Comparison of ENCODE assay signal across 7 cellular contexts in the genomic region with DNA sequence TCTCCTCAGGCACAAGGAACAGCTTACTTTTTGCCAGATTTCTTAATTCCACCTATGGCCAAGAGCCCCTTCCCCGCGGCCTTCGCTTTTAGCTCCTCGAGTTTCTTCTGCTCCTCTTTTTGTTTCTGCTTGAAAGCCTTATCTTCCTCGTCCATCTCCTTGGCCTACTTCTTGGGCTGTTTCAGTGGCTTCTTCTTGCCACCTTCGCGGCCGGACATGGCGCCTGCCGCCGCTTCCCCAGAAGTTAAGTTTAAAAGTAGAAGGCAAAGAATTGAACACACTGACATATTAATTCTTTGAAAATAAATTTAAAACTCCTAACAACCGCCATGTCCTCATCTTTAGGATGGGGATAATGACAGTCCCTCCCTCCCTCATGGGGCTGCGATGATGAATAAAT. TPM values are rescaled to one million over a fixed set of nuclear protein-coding genes. Genes with fewer than 3 reads are reported as not detected.
DNase-seq lines count a peak whose midpoint lies in the region; ATAC-seq and TF ChIP-seq lines count a peak whose summit lies in the region.
"Not testable (repeated sequence)": the region's sequence is repeated elsewhere in the genome, so short reads cannot be mapped to it uniquely, and the experiment has no call there.

No MANE protein-coding gene starts in this region.

- intact Hi-C loops in esophagus squamous epithelium (cut with DNase I); heart right ventricle (cut with DNase I); spleen (cut with DNase I; ENCODE audit: low total_unique reads); uterus (cut with DNase I; ENCODE audit: low total_unique reads): not testable (repeated sequence)

- H3K36me3 ChIP-seq in BLaER1 (peaks cover 63% of the 10 kb centered on the region), esophagus squamous epithelium (peaks cover 0 to 18% (median 0%) of the 10 kb centered on the region in 3 donors), heart right ventricle (peaks cover 0 to 47% (median 0%) of the 10 kb centered on the region in 9 donors)
- not testable (repeated sequence) for H3K36me3 ChIP-seq in muscle layer of colon (ENCODE audit: insufficient read depth, low read length); rectal smooth muscle tissue (ENCODE audit: control insufficient read depth, insufficient read depth, low read length); spleen; uterus

- H3K27ac ChIP-seq in BLaER1, spleen: not testable (repeated sequence)
- peak overlapping the region in 3 of 4 donors; percentile 56 to 90 (median 90) for H3K27ac ChIP-seq in esophagus squamous epithelium
- H3K27ac ChIP-seq in heart right ventricle: peak overlapping the region in 9 of 10 donors; percentile 4 to 99 (median 65)
- peak overlapping the region; percentile 48 for H3K27ac ChIP-seq in muscle layer of colon (ENCODE audit: low read depth, low read length)
- H3K27ac ChIP-seq in rectal smooth muscle tissue (ENCODE audit: low read depth, low read length): peak overlapping the region; percentile 38
- peak overlapping the region; percentile 42 to 96 for H3K27ac ChIP-seq in uterus

- WGBS in esophagus squamous epithelium, 2 donors: 82 to 93% methylated on average over 12 to 13 of the region's 13 CpGs
- 74 to 93% methylated on average over 13 of the region's 13 CpGs for WGBS in heart right ventricle, 2 donors
- 95 to 98% (median 96%) methylated on average over 13 of the region's 13 CpGs for WGBS in spleen, 5 donors

- peaks cover 70% of the 10 kb centered on the region for H3K4me1 ChIP-seq in BLaER1
- H3K4me1 ChIP-seq in esophagus squamous epithelium: peaks cover 18 to 71% (median 37%) of the 10 kb centered on the region in 3 donors
- peaks cover 28 to 97% (median 65%) of the 10 kb centered on the region in 9 donors for H3K4me1 ChIP-seq in heart right ventricle
- peaks cover 41% of the 10 kb centered on the region for H3K4me1 ChIP-seq in muscle layer of colon (ENCODE audit: insufficient read depth, low read length)
- peaks cover 35% of the 10 kb centered on the region for H3K4me1 ChIP-seq in rectal smooth muscle tissue (ENCODE audit: control insufficient read depth, insufficient read depth, low read length)
- H3K4me1 ChIP-seq in spleen: peaks cover 0 to 28% (median 12%) of the 10 kb centered on the region in 6 donors
- H3K4me1 ChIP-seq in uterus: peaks cover 7 to 31% of the 10 kb centered on the region in 2 donors

- H4K20me1 ChIP-seq in BLaER1: peaks cover 73% of the 10 kb centered on the region

- ATAC-seq in heart right ventricle: not testable (repeated sequence)

- H3K9ac ChIP-seq in BLaER1; muscle layer of colon (ENCODE audit: low read length); rectal smooth muscle tissue (ENCODE audit: low read length): not testable (repeated sequence)

- DNase-seq in esophagus squamous epithelium (lab: John Stamatoyannopoulos, UW); heart right ventricle; uterus: not testable (repeated sequence)
- DNase-seq in spleen: peak; percentile 16

- not testable (repeated sequence) for TF ChIP-seq CTCF in esophagus squamous epithelium (IDR thresholded peaks at IDR 0.05); heart right ventricle (IDR thresholded peaks at IDR 0.05); spleen (IDR thresholded peaks at IDR 0.05 in 8 of 11, conservative IDR thresholded peaks at IDR 0.05 in 3 of 11); uterus (IDR thresholded peaks at IDR 0.05)

- H3K4me3 ChIP-seq in BLaER1; esophagus squamous epithelium; muscle layer of colon (ENCODE audit: low read depth in 1 of 2, low read length in 2 of 2); rectal smooth muscle tissue (ENCODE audit: low read length); spleen; uterus: not testable (repeated sequence)
- peak overlapping the region in 4 of 10 donors; percentile 6 to 19 (median 16) for H3K4me3 ChIP-seq in heart right ventricle

- H3K27me3 ChIP-seq in BLaER1; esophagus squamous epithelium; heart right ventricle; muscle layer of colon (ENCODE audit: control insufficient read depth in 1 of 2, insufficient read depth in 2 of 2, low read length in 2 of 2); rectal smooth muscle tissue (ENCODE audit: control insufficient read depth, insufficient read depth, low read length); uterus: not testable (repeated sequence)
- peaks cover 0 to 20% (median 0%) of the 10 kb centered on the region in 7 donors for H3K27me3 ChIP-seq in spleen (replicated peaks in 1 of 7)

- TF ChIP-seq POLR2A in esophagus squamous epithelium (IDR thresholded peaks at IDR 0.05); spleen (IDR thresholded peaks at IDR 0.05); uterus (IDR thresholded peaks at IDR 0.05): not testable (repeated sequence)

- H3K9me3 ChIP-seq in BLaER1 (peaks cover 45% of the 10 kb centered on the region), esophagus squamous epithelium (peaks cover 0 to 16% (median 11%) of the 10 kb centered on the region in 3 donors), heart right ventricle (peaks cover 0 to 14% (median 0%) of the 10 kb centered on the region in 11 donors), spleen (peaks cover 0 to 27% (median 25%) of the 10 kb centered on the region in 8 donors)
- not testable (repeated sequence) for H3K9me3 ChIP-seq in muscle layer of colon (ENCODE audit: low read length); uterus

- peak overlapping the region; percentile 80 for H3K4me2 ChIP-seq in BLaER1

RNA-seq across cellular contexts. Expression of a gene that starts 15.4 kb away (rescaled TPM):
- total RNA-seq in esophagus squamous epithelium: 10 to 100 TPM; 11.9 to 18.8 (median 15.6) TPM
- 10 to 100 TPM; 14.4 to 45.8 (median 21.6) TPM for total RNA-seq in heart right ventricle
- 10 to 100 TPM; 16.7 to 29.1 TPM for polyA plus RNA-seq in heart right ventricle
- total RNA-seq in spleen: 1 to 10 TPM in 6 of 7 donors, under 1 TPM in 1; 0.85 to 2.5 (median 1.6) TPM
- 1 to 10 TPM in 1 of 3 donors, under 1 TPM in 2; 0.26 to 1.0 (median 0.49) TPM for polyA plus RNA-seq in spleen
- 100 to 1,000 TPM in 1 of 4 donors, 10 to 100 TPM in 3; 51.1 to 136 (median 74.1) TPM for total RNA-seq in uterus
